In the genomic region with DNA sequence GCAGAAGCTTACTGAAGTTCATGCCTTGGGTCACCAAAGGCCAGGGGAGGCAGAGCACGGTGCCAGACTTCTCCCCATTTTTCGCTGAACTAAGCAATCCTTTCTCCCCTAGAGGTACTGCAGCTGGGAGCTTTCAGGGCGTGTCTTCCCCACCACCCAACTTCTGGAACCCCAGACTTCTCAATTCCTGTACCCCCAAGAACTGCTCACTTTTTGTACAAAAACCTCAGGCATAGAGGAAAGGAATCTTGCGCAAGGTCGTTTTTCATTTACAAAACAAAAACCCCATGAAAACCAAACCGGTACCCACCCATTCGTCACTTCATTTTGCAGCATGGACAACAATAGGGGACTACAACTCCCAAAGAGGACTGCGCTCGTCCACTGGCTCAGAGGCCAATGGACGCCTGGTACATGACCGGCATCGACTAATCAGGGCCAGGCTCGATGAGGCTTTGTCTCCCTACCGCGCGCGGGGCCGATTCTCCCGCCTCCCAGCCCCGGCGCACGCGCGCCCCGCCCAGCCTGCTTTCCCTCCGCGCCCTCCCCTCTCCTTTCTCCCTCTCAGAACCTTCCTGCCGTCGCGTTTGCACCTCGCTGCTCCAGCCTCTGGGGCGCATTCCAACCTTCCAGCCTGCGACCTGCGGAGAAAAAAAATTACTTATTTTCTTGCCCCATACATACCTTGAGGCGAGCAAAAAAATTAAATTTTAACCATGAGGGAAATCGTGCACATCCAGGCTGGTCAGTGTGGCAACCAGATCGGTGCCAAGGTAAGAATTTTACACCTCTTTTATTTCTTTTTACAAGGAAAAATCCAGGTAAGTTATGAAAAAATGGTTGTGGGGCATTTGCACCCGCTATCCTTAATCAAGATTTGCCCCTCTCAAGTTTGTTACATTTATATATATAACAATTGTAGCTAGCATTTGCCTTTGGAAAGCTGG, we compare ENCODE assay signal across 8 cellular contexts. TPM values are rescaled to one million over a fixed set of nuclear protein-coding genes. Genes with fewer than 3 reads are reported as not detected.
DNase-seq lines count a peak whose midpoint lies in the region; ATAC-seq and TF ChIP-seq lines count a peak whose summit lies in the region.

A gene (plus strand): TSS at position 562 of the 947 bp plus-strand sequence. CDS start 155 bp downstream, at position 717.

- H3K36me3 Mint-ChIP-seq in IgD-negative memory B cell (peaks cover 2% of the 10 kb centered on the region), endothelial cell (ENCODE audit: low read depth, unreplicated experiment) (peaks cover 51% of the 10 kb centered on the region), mesothelial cell of epicardium (peaks cover 21% of the 10 kb centered on the region)

- H3K27ac Mint-ChIP-seq in IgD-negative memory B cell (peak within 1 kb of the TSS; percentile 96 to 98 (median 98)), endothelial cell (ENCODE audit: unreplicated experiment) (peak within 1 kb of the TSS; percentile 98), mesothelial cell of epicardium (peak within 1 kb of the TSS; percentile 96)

- ATAC-seq in GM21381 (IDR thresholded peaks at IDR 0.05; ENCODE audit: unreplicated experiment): peak; percentile 43

- H3K9me3 Mint-ChIP-seq in IgD-negative memory B cell (no peaks in the 10 kb centered on the region), endothelial cell (ENCODE audit: unreplicated experiment) (no peaks in the 10 kb centered on the region), mesothelial cell of epicardium (no peaks in the 10 kb centered on the region)

- peaks cover 36 to 48% (median 48%) of the 10 kb centered on the region in 3 donors for H3K4me1 Mint-ChIP-seq in IgD-negative memory B cell
- peaks cover 53% of the 10 kb centered on the region for H3K4me1 Mint-ChIP-seq in endothelial cell (ENCODE audit: unreplicated experiment)
- peaks cover 56% of the 10 kb centered on the region for H3K4me1 Mint-ChIP-seq in mesothelial cell of epicardium

- H3K27me3 Mint-ChIP-seq in IgD-negative memory B cell (no peaks in the 10 kb centered on the region), endothelial cell (ENCODE audit: unreplicated experiment) (peaks cover 18% of the 10 kb centered on the region), mesothelial cell of epicardium (ENCODE audit: low read depth) (no peaks in the 10 kb centered on the region)

- TF ChIP-seq CTCF in endothelial cell (IDR thresholded peaks at IDR 0.05; ENCODE audit: unreplicated experiment) (no peak), mesothelial cell of epicardium (IDR thresholded peaks at IDR 0.05; ENCODE audit: unreplicated experiment) (no peak)

- H3K4me3 Mint-ChIP-seq in IgD-negative memory B cell (peak within 1 kb of the TSS; percentile 96 to 100 (median 98)), endothelial cell (ENCODE audit: unreplicated experiment) (peak within 1 kb of the TSS; percentile 99), mesothelial cell of epicardium (peak within 1 kb of the TSS; percentile 98)

- peak; percentile 89 for DNase-seq in COLO829 (ENCODE audit: low spot score)
- DNase-seq in OCI-M1 (lab: John Stamatoyannopoulos, UW): peak; percentile 99
- peak; percentile 92 for DNase-seq in activated T-cell treated with anti-CD3 and anti-CD28 coated beads for 1 hour (ENCODE audit: low read depth)
- peak; percentile 96 for DNase-seq in endothelial cell (ENCODE audit: low spot score)
- DNase-seq in mesothelial cell of epicardium (ENCODE audit: low spot score in 2 of 2, unreplicated experiment in 2 of 2): peak; percentile 95
- DNase-seq in stimulated activated CD8-positive, alpha-beta memory T cell treated with anti-CD3 and anti-CD28 coated beads, Interleukin-15, amount 100 ng/mL, for 4 hours (ENCODE audit: low read depth in 2 of 2): peak; percentile 89

RNA-seq across cellular contexts. Expression of the gene that starts here (rescaled TPM):
- 156 TPM for polyA plus RNA-seq in IgD-negative memory B cell
- 1,094 TPM for total RNA-seq in endothelial cell (ENCODE audit: unreplicated experiment)
- 1,084 to 1,110 TPM (median 1,094 TPM) in 3 replicates for total RNA-seq in mesothelial cell of epicardium

Comparison
In these comparisons a context has a peak if more than half of its experiments do, and no peak if none do; other contexts are left out.
1. Peak in every context shown above with its lines: DNase-seq and ATAC-seq.